In the genomic region with DNA sequence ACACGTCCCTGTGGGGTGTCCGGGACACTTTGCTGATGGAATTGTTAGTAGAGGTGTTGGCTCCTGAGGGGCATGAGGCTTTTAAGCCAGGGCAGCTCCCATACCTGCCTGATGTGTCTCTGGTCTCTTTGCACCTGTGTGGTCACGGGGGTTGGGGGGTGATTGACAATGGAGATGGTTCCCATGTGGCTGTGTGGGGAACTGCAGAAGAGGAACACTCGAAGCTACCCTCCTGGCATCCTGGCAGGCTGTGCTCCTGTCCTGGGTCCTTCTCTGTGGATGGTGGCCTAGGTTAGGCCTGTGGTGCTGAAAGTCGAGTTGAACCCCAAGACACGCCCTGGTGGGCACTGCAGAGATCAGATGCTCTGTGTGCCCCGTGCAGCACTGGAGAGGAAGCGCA, we compare ENCODE assay signal across 12 cellular contexts.
DNase-seq lines count a peak whose midpoint lies in the region; ATAC-seq and TF ChIP-seq lines count a peak whose summit lies in the region.
"Had no signal": no experiment of that assay in that cellular context is flagged by ENCODE, and none has a peak within 500 bp of the region (broad histone marks: within the 10 kb centered on the region; RNA-seq: fewer than 3 reads in every experiment).

No MANE protein-coding gene starts in this region.

- no peaks in the 10 kb centered on the region for H3K36me3 Mint-ChIP-seq in activated CD4-positive, alpha-beta T cell treated with anti-CD3 and anti-CD28 coated beads for 36 hours (ENCODE audit: low read depth)
- no peaks in the 10 kb centered on the region for H3K36me3 Mint-ChIP-seq in activated CD4-positive, alpha-beta T cell treated with anti-CD3 and anti-CD28 coated beads, Interleukin-2, amount 10 ng/mL, durations not matched to agents 24 days and 14 days (ENCODE audit: low read depth)
- no peaks in the 10 kb centered on the region for H3K36me3 Mint-ChIP-seq in stimulated activated effector memory CD8-positive, alpha-beta T cell treated with anti-CD3 and anti-CD28 coated beads, Interleukin-12 subunit alpha, Interleukin-12 subunit beta, amount 100 ng/mL, for 72 hours

- no peak overlapping the region for H2AFZ ChIP-seq in OCI-LY1 (ENCODE audit: low read length)

- no peaks in the 10 kb centered on the region for H3K9me3 Mint-ChIP-seq in activated CD4-positive, alpha-beta T cell treated with anti-CD3 and anti-CD28 coated beads for 36 hours (ENCODE audit: low read depth)
- no peaks in the 10 kb centered on the region for H3K9me3 Mint-ChIP-seq in activated CD4-positive, alpha-beta T cell treated with anti-CD3 and anti-CD28 coated beads, Interleukin-2, amount 10 ng/mL, durations not matched to agents 24 days and 14 days
- H3K9me3 Mint-ChIP-seq in stimulated activated effector memory CD8-positive, alpha-beta T cell treated with anti-CD3 and anti-CD28 coated beads, Interleukin-12 subunit alpha, Interleukin-12 subunit beta, amount 100 ng/mL, for 72 hours, result no peaks in the 10 kb centered on the region

- H3K27ac Mint-ChIP-seq in activated CD4-positive, alpha-beta T cell treated with anti-CD3 and anti-CD28 coated beads for 36 hours, result no peak overlapping the region
- H3K27ac Mint-ChIP-seq in activated CD4-positive, alpha-beta T cell treated with anti-CD3 and anti-CD28 coated beads, Interleukin-2, amount 10 ng/mL, durations not matched to agents 24 days and 14 days, result no peak overlapping the region
- no peak overlapping the region for H3K27ac Mint-ChIP-seq in stimulated activated effector memory CD8-positive, alpha-beta T cell treated with anti-CD3 and anti-CD28 coated beads, Interleukin-12 subunit alpha, Interleukin-12 subunit beta, amount 100 ng/mL, for 72 hours

- peaks cover 7% of the 10 kb centered on the region; the same call in 1 of the 2 replicates for H3K27me3 ChIP-seq in OCI-LY1 (ENCODE audit: insufficient read depth, low read length)
- H3K27me3 ChIP-seq: vagina had no signal

- H3K9me3 ChIP-seq in OCI-LY1 (ENCODE audit: low read length), result 0 out of 2 replicates have a peak, but pooled peaks cover 3% of the 10 kb centered on the region
- H3K9me3 ChIP-seq: vagina had no signal

- H3K27me3 Mint-ChIP-seq in activated CD4-positive, alpha-beta T cell treated with anti-CD3 and anti-CD28 coated beads for 36 hours, result no peaks in the 10 kb centered on the region
- peaks cover 3% of the 10 kb centered on the region for H3K27me3 Mint-ChIP-seq in activated CD4-positive, alpha-beta T cell treated with anti-CD3 and anti-CD28 coated beads, Interleukin-2, amount 10 ng/mL, durations not matched to agents 24 days and 14 days

- H3K36me3 ChIP-seq in OCI-LY1 (ENCODE audit: insufficient read depth, low read length), result no peaks in the 10 kb centered on the region
- H3K36me3 ChIP-seq: vagina had no signal

- H3F3A ChIP-seq in OCI-LY1 (ENCODE audit: insufficient read depth, low read length), result no peaks in the 10 kb centered on the region

- H3K4me2 ChIP-seq in OCI-LY1 (ENCODE audit: low read length), result no peak overlapping the region

- CTCF ChIA-PET in activated CD4-positive, alpha-beta T cell treated with anti-CD3 and anti-CD28 coated beads for 36 hours (lab: Charles Lee), result interaction anchor here (0.6 to 0.8 kb wide), 2 partner anchors 8 to 32 kb away, joined by 3 read pairs; no protein-coding TSS in a partner anchor

- H3K9ac ChIP-seq in OCI-LY1 (ENCODE audit: low read length), result no peak overlapping the region

- no peaks in the 10 kb centered on the region for H3K4me1 Mint-ChIP-seq in activated CD4-positive, alpha-beta T cell treated with anti-CD3 and anti-CD28 coated beads for 36 hours
- H3K4me1 Mint-ChIP-seq in activated CD4-positive, alpha-beta T cell treated with anti-CD3 and anti-CD28 coated beads, Interleukin-2, amount 10 ng/mL, durations not matched to agents 24 days and 14 days, result peaks cover 4% of the 10 kb centered on the region
- peaks cover 2% of the 10 kb centered on the region for H3K4me1 Mint-ChIP-seq in stimulated activated effector memory CD8-positive, alpha-beta T cell treated with anti-CD3 and anti-CD28 coated beads, Interleukin-12 subunit alpha, Interleukin-12 subunit beta, amount 100 ng/mL, for 72 hours

- H4K20me1 ChIP-seq in OCI-LY1 (ENCODE audit: insufficient read depth, low read length), result no peaks in the 10 kb centered on the region

- peak; percentile 38; the same call in 1 of the 2 replicates for TF ChIP-seq CTCF in OCI-LY1 (IDR thresholded peaks at IDR 0.05; ENCODE audit: low read length)
- TF ChIP-seq CTCF in fibroblast of mammary gland (conservative IDR thresholded peaks at IDR 0.05; ENCODE audit: control insufficient read depth, insufficient read depth, low read depth, low read length), result peak; percentile 4

- POLR2A ChIA-PET in activated CD4-positive, alpha-beta T cell treated with anti-CD3 and anti-CD28 coated beads for 36 hours (lab: Charles Lee), result no interaction called here

- H3K4me1 ChIP-seq in OCI-LY1 (ENCODE audit: insufficient read depth, low read length, severe bottlenecking), result peaks cover 4% of the 10 kb centered on the region

- no peak for ATAC-seq in activated CD4-positive, alpha-beta T cell treated with anti-CD3 and anti-CD28 coated beads for 36 hours
- peak; percentile 34 for ATAC-seq in stimulated activated effector memory CD8-positive, alpha-beta T cell treated with anti-CD3 and anti-CD28 coated beads, Interleukin-12 subunit alpha, Interleukin-12 subunit beta, amount 100 ng/mL, for 72 hours
- ATAC-seq: left colon had no signal

- no peaks in the 10 kb centered on the region for H3K9me2 ChIP-seq in OCI-LY1 (ENCODE audit: low read depth, low read length)

- H3K27ac ChIP-seq in OCI-LY1 (ENCODE audit: low read depth, low read length, poor library complexity, severe bottlenecking), result no peak overlapping the region
- H3K27ac ChIP-seq: RWPE1, vagina had no signal

- DNase-seq in activated CD4-positive, alpha-beta T cell treated with anti-CD3 and anti-CD28 coated beads for 36 hours, result peak; percentile 13
- DNase-seq in activated CD4-positive, alpha-beta T cell treated with anti-CD3 and anti-CD28 coated beads, Interleukin-2, amount 10 ng/mL, durations not matched to agents 24 days and 14 days, result no peak
- DNase-seq in fibroblast of mammary gland (ENCODE audit: low read depth) (no peak), C1 segment of cervical spinal cord (lab: John Stamatoyannopoulos, UW) (no peak)
- no peak for DNase-seq in stimulated activated effector memory CD8-positive, alpha-beta T cell treated with anti-CD3 and anti-CD28 coated beads, Interleukin-12 subunit alpha, Interleukin-12 subunit beta, amount 100 ng/mL, for 72 hours (ENCODE audit: low spot score in 2 of 2)
- no peak for DNase-seq in activated T-cell treated with anti-CD3 and anti-CD28 coated beads, Interleukin-2, amount 50 U/mL, for 48 hours
- DNase-seq in stimulated activated CD4-positive, alpha-beta T cell treated with anti-CD3 and anti-CD28 coated beads, Interleukin-4, amount 100 ng/mL, for 24 hours, result no peak
- DNase-seq: DMS153, left colon had no signal

- intact Hi-C loops in activated CD4-positive, alpha-beta T cell treated with anti-CD3 and anti-CD28 coated beads for 36 hours (cut with DNase I, micrococcal nuclease), result no loop called here
- intact Hi-C loops in activated CD4-positive, alpha-beta T cell treated with anti-CD3 and anti-CD28 coated beads, Interleukin-2, amount 10 ng/mL, durations not matched to agents 24 days and 14 days (cut with micrococcal nuclease), result no loop called here

- no peaks in the 10 kb centered on the region for H3K79me2 ChIP-seq in OCI-LY1 (ENCODE audit: insufficient read depth, low read length)

- H3K4me3 ChIP-seq in OCI-LY1 (ENCODE audit: low read depth, low read length, poor library complexity, severe bottlenecking) (no peak overlapping the region), fibroblast of mammary gland (ENCODE audit: control insufficient read depth, low read depth, low read length) (no peak overlapping the region)
- H3K4me3 ChIP-seq: vagina had no signal

- no peak overlapping the region for H3K4me3 Mint-ChIP-seq in activated CD4-positive, alpha-beta T cell treated with anti-CD3 and anti-CD28 coated beads for 36 hours
- no peak overlapping the region for H3K4me3 Mint-ChIP-seq in activated CD4-positive, alpha-beta T cell treated with anti-CD3 and anti-CD28 coated beads, Interleukin-2, amount 10 ng/mL, durations not matched to agents 24 days and 14 days
- no peak overlapping the region for H3K4me3 Mint-ChIP-seq in stimulated activated effector memory CD8-positive, alpha-beta T cell treated with anti-CD3 and anti-CD28 coated beads, Interleukin-12 subunit alpha, Interleukin-12 subunit beta, amount 100 ng/mL, for 72 hours
